8 cellular contexts compared by ENCODE assay signal in genomic region chr11:67615455-67616430, GRCh38. TPM values are rescaled to one million over a fixed set of nuclear protein-coding genes. Genes with fewer than 3 reads are reported as not detected.
A peak's percentile ranks its signal among the peaks of the same experiment; 100 is the strongest.
DNase-seq lines count a peak whose midpoint lies in the region; ATAC-seq and TF ChIP-seq lines count a peak whose summit lies in the region.

No MANE protein-coding gene starts in this region.

- H3K36me3 Mint-ChIP-seq in T-helper 17 cell (ENCODE audit: low read depth) (no peaks in the 10 kb centered on the region), chondrocyte (ENCODE audit: low read depth) (peaks cover 4% of the 10 kb centered on the region)
- H3K36me3 Mint-ChIP-seq in naive thymus-derived CD4-positive, alpha-beta T cell, result peaks cover 0 to 3% (median 0%) of the 10 kb centered on the region in 5 donors

- intact Hi-C loops in naive thymus-derived CD4-positive, alpha-beta T cell (cut with micrococcal nuclease), result loop anchor here (2.0 kb wide), 1 partner anchor 33 kb away; the partner anchor contains the start of gene GSTP1 (in 2 of the 2)

- H3K9me3 Mint-ChIP-seq in chondrocyte (ENCODE audit: low read depth), result no peaks in the 10 kb centered on the region
- H3K9me3 Mint-ChIP-seq in naive thymus-derived CD4-positive, alpha-beta T cell, result no peaks in the 10 kb centered on the region

- peak; percentile 69 for TF ChIP-seq CTCF in chondrocyte (IDR thresholded peaks at IDR 0.05)

- H3K27me3 Mint-ChIP-seq in T-helper 17 cell, result no peaks in the 10 kb centered on the region
- H3K27me3 Mint-ChIP-seq in chondrocyte (ENCODE audit: low read depth), result no peaks in the 10 kb centered on the region
- peaks cover 0 to 9% (median 0%) of the 10 kb centered on the region in 5 donors for H3K27me3 Mint-ChIP-seq in naive thymus-derived CD4-positive, alpha-beta T cell

- peak; percentile 21 for DNase-seq in COLO829 (ENCODE audit: low spot score)
- peak in 44 of 76 experiments; percentile 3 to 61 (median 28) for DNase-seq in HUDEP-2 (lab: John Stamatoyannopoulos, UW; ENCODE audit: unreplicated experiment in 76 of 76)
- peak in 1 of 3 donors; percentile 49 for DNase-seq in T-helper 17 cell
- DNase-seq in chondrocyte (ENCODE audit: low spot score), result no peak
- DNase-seq in naive thymus-derived CD4-positive, alpha-beta T cell, result peak in 6 of 9 donors; percentile 35 to 70 (median 49)

- POLR2A ChIA-PET in naive thymus-derived CD4-positive, alpha-beta T cell (lab: Charles Lee), result interaction anchor here (0.6 to 2.8 kb wide), 5 partner anchors 8 to 40 kb away, joined by 3 to 27 read pairs (median 6); partner anchors contain the start of genes GSTP1 and NUDT8

- H3K36me3 ChIP-seq in naive thymus-derived CD4-positive, alpha-beta T cell (ENCODE audit: control insufficient read depth in 2 of 3, insufficient read depth in 3 of 3, low read length in 3 of 3), result peaks cover 0 to 22% (median 0%) of the 10 kb centered on the region in 3 experiments

- H3K4me3 Mint-ChIP-seq in T-helper 17 cell (peak overlapping the region; percentile 81), chondrocyte (ENCODE audit: unreplicated experiment) (no peak overlapping the region)
- H3K4me3 Mint-ChIP-seq in naive thymus-derived CD4-positive, alpha-beta T cell, result peak overlapping the region in 9 of 10 donors; percentile 60 to 86 (median 66)

- ATAC-seq in T-helper 17 cell (peak; percentile 17), GM21825 (IDR thresholded peaks at IDR 0.05; ENCODE audit: unreplicated experiment) (no peak), GM21381 (IDR thresholded peaks at IDR 0.05; ENCODE audit: unreplicated experiment) (no peak), GM21529 (IDR thresholded peaks at IDR 0.05; ENCODE audit: unreplicated experiment) (no peak)
- ATAC-seq in naive thymus-derived CD4-positive, alpha-beta T cell, result peak; percentile 37

- H3K4me1 Mint-ChIP-seq in T-helper 17 cell (peaks cover 18% of the 10 kb centered on the region), chondrocyte (ENCODE audit: low read depth) (peaks cover 12% of the 10 kb centered on the region)
- peaks cover 21 to 46% (median 34%) of the 10 kb centered on the region in 7 donors for H3K4me1 Mint-ChIP-seq in naive thymus-derived CD4-positive, alpha-beta T cell

- peak overlapping the region; percentile 37 for H3K4me3 ChIP-seq in naive thymus-derived CD4-positive, alpha-beta T cell (ENCODE audit: low read length)

- H3K27ac ChIP-seq in naive thymus-derived CD4-positive, alpha-beta T cell (ENCODE audit: low read depth, low read length), result peak overlapping the region; percentile 96

- H3K4me1 ChIP-seq in naive thymus-derived CD4-positive, alpha-beta T cell (ENCODE audit: control insufficient read depth in 2 of 2, insufficient read depth in 2 of 2, low read length in 2 of 2), result peaks cover 25 to 26% of the 10 kb centered on the region in 2 donors

- H3K9me3 ChIP-seq in T-helper 17 cell (ENCODE audit: control insufficient read depth, low read length, poor library complexity, severe bottlenecking), result no peaks in the 10 kb centered on the region
- no peaks in the 10 kb centered on the region for H3K9me3 ChIP-seq in naive thymus-derived CD4-positive, alpha-beta T cell (ENCODE audit: control insufficient read depth in 2 of 3, low read length in 3 of 3)

- H3K27ac Mint-ChIP-seq in T-helper 17 cell (peak overlapping the region; percentile 98), chondrocyte (ENCODE audit: unreplicated experiment) (no peak overlapping the region)
- H3K27ac Mint-ChIP-seq in naive thymus-derived CD4-positive, alpha-beta T cell, result peak overlapping the region; percentile 41 to 98 (median 70)

- no peaks in the 10 kb centered on the region for H3K27me3 ChIP-seq in naive thymus-derived CD4-positive, alpha-beta T cell (ENCODE audit: control insufficient read depth in 2 of 2, insufficient read depth in 2 of 2, low read length in 2 of 2)

- CTCF ChIA-PET in naive thymus-derived CD4-positive, alpha-beta T cell (lab: Charles Lee), result interaction anchor here (0.6 to 1.9 kb wide), 2 partner anchors 15 to 609 kb away, joined by 3 to 6 read pairs; no protein-coding TSS in a partner anchor

RNA-seq across cellular contexts. Expression of gene NDUFV1, which starts 9.0 kb away (rescaled TPM):
- total RNA-seq in T-helper 17 cell (100 to 1,000 TPM; 206 to 239 TPM), chondrocyte (119 to 151 TPM (median 121 TPM) in 3 replicates)
- 100 to 1,000 TPM; 198 to 253 (median 212) TPM for total RNA-seq in naive thymus-derived CD4-positive, alpha-beta T cell
- polyA plus RNA-seq in naive thymus-derived CD4-positive, alpha-beta T cell, result 100 to 1,000 TPM; 111 to 113 TPM

RNA-seq across cellular contexts. Expression of gene NUDT8, which starts 14.0 kb away (rescaled TPM):
- total RNA-seq in T-helper 17 cell (1 to 10 TPM; 1.5 to 3.4 TPM), chondrocyte (8.4 to 12.6 TPM (median 11.3 TPM) in 3 replicates)
- 10 to 100 TPM in 1 of 5 experiments, 1 to 10 TPM in 4; 3.1 to 10.4 (median 4.0) TPM for total RNA-seq in naive thymus-derived CD4-positive, alpha-beta T cell
- polyA plus RNA-seq in naive thymus-derived CD4-positive, alpha-beta T cell, result 1 to 10 TPM; 3.3 to 3.7 TPM

RNA-seq across cellular contexts. Expression of gene TBX10, which starts 23.8 kb away (rescaled TPM):
- total RNA-seq in T-helper 17 cell (not detected), chondrocyte (not detected in 3 replicates)
- total RNA-seq in naive thymus-derived CD4-positive, alpha-beta T cell, result not detected
- not detected for polyA plus RNA-seq in naive thymus-derived CD4-positive, alpha-beta T cell

RNA-seq across cellular contexts. Expression of gene GSTP1, which starts 32.1 kb away (rescaled TPM):
- 10 to 100 TPM; 67.8 to 79.7 TPM for total RNA-seq in T-helper 17 cell
- 637 to 652 TPM (median 644 TPM) in 3 replicates for total RNA-seq in chondrocyte
- total RNA-seq in naive thymus-derived CD4-positive, alpha-beta T cell, result 100 to 1,000 TPM in 4 of 5 experiments, 10 to 100 TPM in 1; 77.2 to 265 (median 139) TPM
- 100 to 1,000 TPM; 190 to 202 TPM for polyA plus RNA-seq in naive thymus-derived CD4-positive, alpha-beta T cell

RNA-seq across cellular contexts. Expression of gene ACY3, which starts 34.8 kb away (rescaled TPM):
- total RNA-seq in T-helper 17 cell (under 1 TPM in 1 of 2 donors, not detected in 1; 0.37 TPM), chondrocyte (not detected in 3 replicates)
- under 1 TPM in 3 of 5 experiments, not detected in 2; 0.29 to 0.49 (median 0.42) TPM for total RNA-seq in naive thymus-derived CD4-positive, alpha-beta T cell
- under 1 TPM in 1 of 2 donors, not detected in 1; 0.57 TPM for polyA plus RNA-seq in naive thymus-derived CD4-positive, alpha-beta T cell

Comparison
In these comparisons a context has a peak if more than half of its experiments do, and no peak if none do; other contexts are left out.
1. ATAC-seq: peak in T-helper 17 cell (single experiment) and naive thymus-derived CD4-positive, alpha-beta T cell (single experiment); none in GM21825 (single experiment), GM21381 (single experiment) and GM21529 (single experiment).